8 cellular contexts compared by ENCODE assay signal in the genomic region with DNA sequence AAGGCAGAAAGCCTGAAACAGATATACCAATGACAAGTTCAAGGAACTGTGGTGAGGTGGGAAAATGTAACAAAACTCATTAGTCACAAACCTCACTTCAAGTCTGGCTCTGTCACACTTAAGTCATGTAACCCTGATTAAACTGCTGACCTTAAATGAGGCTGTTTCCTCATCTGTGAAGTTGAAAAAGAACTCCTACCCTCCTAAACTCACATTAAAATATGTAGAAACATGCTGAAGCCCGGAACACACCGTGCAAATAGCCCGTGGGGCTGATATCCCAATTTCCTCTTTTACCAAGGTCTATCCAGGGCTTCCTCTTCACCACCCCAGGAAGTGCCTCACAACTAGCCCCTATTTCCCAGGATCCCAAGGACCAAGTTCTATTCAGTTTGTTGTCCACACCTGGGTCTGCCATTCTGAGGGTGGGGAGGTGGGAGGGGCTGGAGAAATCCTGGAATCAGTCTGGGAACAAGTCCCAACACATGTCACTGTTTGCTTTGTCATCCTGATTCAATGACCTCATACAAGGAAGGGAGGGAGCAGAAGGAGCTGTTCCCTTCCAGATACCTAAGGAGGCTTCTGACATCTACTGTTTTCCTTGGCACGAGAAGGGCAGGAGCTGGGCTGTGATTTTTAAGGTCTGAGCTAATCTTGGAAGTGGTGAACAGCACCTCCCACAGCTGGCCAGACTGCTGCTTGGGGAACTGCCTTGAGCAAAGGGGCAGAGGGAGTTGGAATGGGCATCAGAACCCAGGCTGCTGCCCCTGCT. TPM values are rescaled to one million over a fixed set of nuclear protein-coding genes. Genes with fewer than 3 reads are reported as not detected.
DNase-seq lines count a peak whose midpoint lies in the region; ATAC-seq and TF ChIP-seq lines count a peak whose summit lies in the region.

No MANE protein-coding gene starts in this region.

- CTCF ChIA-PET in AG04449 (lab: Yijun Ruan, JAX): interaction anchor here (0.8 to 6.4 kb wide), 11 partner anchors 9 to 747 kb away, joined by 3 to 66 read pairs (median 16); no protein-coding TSS in a partner anchor

- H3K9me3 Mint-ChIP-seq in brain: no peaks in the 10 kb centered on the region

- peaks cover 17% of the 10 kb centered on the region for H3K27me3 Mint-ChIP-seq in brain

- no peak for TF ChIP-seq POLR2A in lower leg skin (IDR thresholded peaks at IDR 0.05)

- H3K4me3 Mint-ChIP-seq in brain: no peak overlapping the region

- H3K27ac Mint-ChIP-seq in brain: peak overlapping the region in 3 of 5 experiments; percentile 54 to 90 (median 73)

- TF ChIP-seq CTCF in AG04449 (IDR thresholded peaks at IDR 0.05; ENCODE audit: insufficient read depth, low read length, missing control alignments): no peak
- TF ChIP-seq CTCF in brain (conservative IDR thresholded peaks at IDR 0.05): no peak
- TF ChIP-seq CTCF in lower leg skin (IDR thresholded peaks at IDR 0.05): no peak

- intact Hi-C loops in lower leg skin (cut with DNase I; ENCODE audit: low total_unique reads): loop anchor here (5.0 kb wide), 1 partner anchor 691 kb away; no protein-coding TSS in a partner anchor

- no peak overlapping the region for H3K4me3 ChIP-seq in AG04449 (ENCODE audit: low read depth, low read length)
- H3K4me3 ChIP-seq in lower leg skin (ENCODE audit: low read depth, poor library complexity, severe bottlenecking): no peak overlapping the region

- peaks cover 41% of the 10 kb centered on the region for H3K4me1 Mint-ChIP-seq in brain

- no peak for ATAC-seq in HG03159 (IDR thresholded peaks at IDR 0.05; ENCODE audit: unreplicated experiment)
- ATAC-seq in HG02678 (IDR thresholded peaks at IDR 0.05; ENCODE audit: unreplicated experiment): no peak

- POLR2A ChIA-PET in AG04449 (lab: Yijun Ruan, JAX): interaction anchor here (0.6 to 1.6 kb wide), 6 partner anchors 11 to 249 kb away, joined by 3 to 4 read pairs (median 4); a partner anchor contains a TSS

- H3K36me3 Mint-ChIP-seq in brain: no peaks in the 10 kb centered on the region

- WGBS in lower leg skin, 2 donors: 19% methylated on average over 4 of the region's 4 CpGs

- DNase-seq in AG04449 (ENCODE audit: low read depth, low spot score) (peak; percentile 95), HS-27A (ENCODE audit: low read depth) (peak; percentile 78), lower leg skin (ENCODE audit: low spot score in 2 of 2) (peak; percentile 81 to 91), ureter (ENCODE audit: low spot score) (peak; percentile 79), OCI-M2 (lab: John Stamatoyannopoulos, UW; ENCODE audit: unreplicated experiment) (no peak)

RNA-seq across cellular contexts. Expression of a gene that starts 42.3 kb away (rescaled TPM):
- 19.9 TPM for polyA plus RNA-seq in brain (ENCODE audit: insufficient read depth, low read depth, low replicate concordance)
- total RNA-seq in lower leg skin (10 to 100 TPM; 15.6 to 25.0 (median 22.1) TPM), ureter (19.7 TPM)

RNA-seq across cellular contexts. Expression of a gene that starts 42.6 kb away (rescaled TPM):
- polyA plus RNA-seq in brain (ENCODE audit: insufficient read depth, low read depth, low replicate concordance): 24.6 TPM
- total RNA-seq in lower leg skin: 10 to 100 TPM in 3 of 4 donors, 1 to 10 TPM in 1; 9.7 to 16.9 (median 14.9) TPM
- 33.7 TPM for total RNA-seq in ureter
